Comparison of ENCODE assay signal across 25 cellular contexts in the genomic region with DNA sequence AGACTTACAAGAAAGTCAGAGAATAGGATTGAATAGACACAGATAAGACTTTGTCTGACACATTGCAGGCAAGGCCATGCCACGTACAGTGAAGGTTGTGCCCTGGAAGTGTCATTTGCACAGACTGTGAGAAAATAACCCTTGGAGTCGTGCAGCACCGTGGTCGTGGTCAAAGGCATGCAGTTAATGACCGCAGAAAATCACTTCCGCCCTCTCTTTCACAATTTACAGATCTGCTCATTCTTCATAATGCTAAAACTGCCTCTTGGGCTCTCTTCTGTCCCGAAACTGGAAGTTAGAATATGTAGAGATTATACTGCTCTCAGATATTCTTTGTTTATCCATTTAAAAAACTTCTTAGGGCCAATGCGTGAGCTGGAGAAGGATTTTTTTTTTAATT.
A peak's percentile ranks its signal among the peaks of the same experiment; 100 is the strongest.
DNase-seq lines count a peak whose midpoint lies in the region; ATAC-seq, FAIRE-seq and TF ChIP-seq lines count a peak whose summit lies in the region.
"Had no signal": no experiment of that assay in that cellular context is flagged by ENCODE, and none has a peak within 500 bp of the region (broad histone marks: within the 10 kb centered on the region; RNA-seq: fewer than 3 reads in every experiment).

No MANE protein-coding gene starts in this region.

- TF ChIP-seq CTCF in esophagus squamous epithelium (IDR thresholded peaks at IDR 0.05), result no peak
- TF ChIP-seq CTCF in D721Med (IDR thresholded peaks at IDR 0.05; ENCODE audit: insufficient read depth, missing control alignments), result no peak

- DNase-seq in right cardiac atrium (no peak), Right ventricle myocardium superior (no peak), NOMO-1 treated with DMSO at 0.1 percent for 48 hours (lab: John Stamatoyannopoulos, UW; ENCODE audit: unreplicated experiment) (peak; percentile 94), amniotic epithelial cell (ENCODE audit: low read depth) (peak; percentile 7), esophagus squamous epithelium (lab: John Stamatoyannopoulos, UW) (no peak), D721Med (ENCODE audit: insufficient read length, low spot score) (no peak)
- DNase-seq: activated CD4-positive, alpha-beta T cell treated with anti-CD3 and anti-CD28 coated beads, Interleukin-2, amount 10 ng/mL, durations not matched to agents 24 days and 14 days; activated gamma-delta T cell treated with Interleukin-2 at 50 U/mL for 16 hours; activated T-cell treated with anti-CD3 and anti-CD28 coated beads, Interleukin-2, amount 50 U/mL, for 4 hours; CD4-positive, alpha-beta T cell; dermis blood vessel endothelial cell; hypothalamus; immature natural killer cell; MG63; NCI-H1694; NCI-H510A; stimulated activated naive CD8-positive, alpha-beta T cell treated with anti-CD3 and anti-CD28 coated beads, Interleukin-15, amount 100 ng/mL, for 72 hours had no signal

- intact Hi-C loops in right cardiac atrium (cut with DNase I) (no loop called here), Right ventricle myocardium superior (cut with DNase I) (no loop called here), esophagus squamous epithelium (cut with DNase I) (no loop called here)

- ATAC-seq in right cardiac atrium (peak; percentile 24 to 56), Right ventricle myocardium superior (ENCODE audit: poor library complexity) (no peak), HG02884 (IDR thresholded peaks at IDR 0.05; ENCODE audit: unreplicated experiment) (no peak), GM19397 (IDR thresholded peaks at IDR 0.05; ENCODE audit: unreplicated experiment) (no peak)
- ATAC-seq: activated T-cell treated with anti-CD3 and anti-CD28 coated beads, Interleukin-2, amount 50 U/mL, for 4 hours; left lobe of liver; stimulated activated naive CD8-positive, alpha-beta T cell treated with anti-CD3 and anti-CD28 coated beads, Interleukin-15, amount 100 ng/mL, for 72 hours had no signal

- H3K4me3 ChIP-seq in right cardiac atrium (ENCODE audit: low read length) (no peak overlapping the region), esophagus squamous epithelium (no peak overlapping the region)
- H3K4me3 ChIP-seq: MG63, SK-N-MC, vagina had no signal

- H3K36me3 ChIP-seq in esophagus squamous epithelium, result no peaks in the 10 kb centered on the region
- H3K36me3 ChIP-seq: MG63, vagina had no signal

- 34% methylated on average over 8 of the region's 8 CpGs for WGBS in right cardiac atrium
- WGBS in esophagus squamous epithelium, 2 donors, result 46 to 64% methylated on average over 8 of the region's 8 CpGs

- H3K9me3 ChIP-seq in right cardiac atrium (ENCODE audit: control insufficient read depth, low read length) (no peaks in the 10 kb centered on the region), esophagus squamous epithelium (no peaks in the 10 kb centered on the region)
- H3K9me3 ChIP-seq: vagina had no signal

- no peak overlapping the region for H3K27ac ChIP-seq in right cardiac atrium (ENCODE audit: low read length)
- no peak overlapping the region for H3K27ac ChIP-seq in esophagus squamous epithelium
- H3K27ac ChIP-seq: SK-N-MC, vagina had no signal

- no peak for FAIRE-seq in D721Med (lab: Jason Lieb, UNC)
- FAIRE-seq: endometrium, H1, RCC 7860 had no signal

- H3K4me1 ChIP-seq in right cardiac atrium (ENCODE audit: control insufficient read depth, insufficient read depth, low read length), result no peaks in the 10 kb centered on the region
- no peaks in the 10 kb centered on the region for H3K4me1 ChIP-seq in esophagus squamous epithelium
- H3K4me1 ChIP-seq: vagina had no signal

- no peak for TF ChIP-seq POLR2A in esophagus squamous epithelium (IDR thresholded peaks at IDR 0.05)

- H3K27me3 ChIP-seq in right cardiac atrium (ENCODE audit: control insufficient read depth, insufficient read depth) (no peaks in the 10 kb centered on the region), esophagus squamous epithelium (peaks cover 0 to 24% (median 0%) of the 10 kb centered on the region in 4 donors)
- H3K27me3 ChIP-seq: MG63, vagina had no signal

Comparison
In these comparisons a context has a peak if more than half of its experiments do, and no peak if none do; other contexts are left out.
1. ATAC-seq: peak in right cardiac atrium (2 of 2); none in Right ventricle myocardium superior (single experiment), HG02884 (single experiment) and GM19397 (single experiment).
2. DNase-seq: peak in NOMO-1 treated with DMSO at 0.1 percent for 48 hours (single experiment) and amniotic epithelial cell (single experiment); none in right cardiac atrium (0 of 3), Right ventricle myocardium superior (single experiment), esophagus squamous epithelium (single experiment) and D721Med (single experiment).